In the genomic region with DNA sequence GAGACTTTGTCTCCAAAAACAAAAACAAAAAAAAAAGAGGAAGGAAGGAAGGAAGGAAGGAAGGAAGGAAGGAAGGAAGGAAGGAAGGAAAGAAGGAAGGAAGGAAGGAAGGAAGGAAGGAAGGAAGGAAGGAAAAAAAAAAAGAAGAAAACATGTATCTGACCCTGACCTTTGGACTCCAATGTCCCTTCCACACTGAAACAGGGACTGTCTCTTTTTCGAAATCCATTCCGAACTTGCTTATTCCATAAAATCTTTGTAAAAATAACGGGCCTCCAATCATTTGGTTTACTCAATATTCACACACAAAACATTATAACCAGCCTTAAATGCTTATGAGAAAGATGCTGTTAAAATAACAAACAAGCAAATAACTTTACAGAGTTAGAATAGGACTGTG, we compare ENCODE assay signal across 23 cellular contexts.
"Had no signal": no experiment of that assay in that cellular context is flagged by ENCODE, and none has a peak within 500 bp of the region (broad histone marks: within the 10 kb centered on the region; RNA-seq: fewer than 3 reads in every experiment).

No MANE protein-coding gene starts in this region.

- H3K9me3 ChIP-seq: Peyer's patch, SJCRH30 had no signal

- H3K4me3 ChIP-seq: PC-9, Peyer's patch, SJCRH30 had no signal

- DNase-seq: KBM-7, MV-4-11, NCI-H1105, NCI-H1417, NCI-H146, NCI-H1694 treated with DMSO at 0.1 percent for 48 hours, NCI-H1930, NCI-H2081 treated with DMSO at 0.1 percent for 48 hours, NCI-H2171, NCI-H226, NCI-H446, NCI-H510A, NCI-H524 treated with DMSO at 0.1 percent for 48 hours, NCI-H69, NCI-H774, PC-9, Peyer's patch, SHP77 treated with DMSO at 0.1 percent for 48 hours, SJCRH30 had no signal

- H2AFZ ChIP-seq: PC-9 had no signal

- FAIRE-seq: HTR-8/SVneo had no signal

- H3K27ac ChIP-seq: HL-60, PC-9, Peyer's patch, SJCRH30 had no signal

- H3K4me1 ChIP-seq: Peyer's patch, SJCRH30 had no signal

- H3K27me3 ChIP-seq: Peyer's patch, SJCRH30 had no signal

- H3K27me3 Mint-ChIP-seq: IgD-negative memory B cell had no signal

- H3K4me2 ChIP-seq: PC-9 had no signal

- H3K36me3 ChIP-seq: Peyer's patch, SJCRH30 had no signal

- ATAC-seq: Right ventricle myocardium inferior had no signal
